Comparison of ENCODE assay signal across 9 cellular contexts in genomic region chr2:157438907-157439791, GRCh38. TPM values are rescaled to one million over a fixed set of nuclear protein-coding genes. Genes with fewer than 3 reads are reported as not detected.
DNase-seq lines count a peak whose midpoint lies in the region; ATAC-seq, FAIRE-seq and TF ChIP-seq lines count a peak whose summit lies in the region.
"Had no signal": no experiment of that assay in that cellular context is flagged by ENCODE, and none has a peak within 500 bp of the region (broad histone marks: within the 10 kb centered on the region; RNA-seq: fewer than 3 reads in every experiment).

No MANE protein-coding gene starts in this region.

- CTCF ChIA-PET in activated naive CD4-positive, alpha-beta T cell treated with anti-CD3 and anti-CD28 coated beads, Interleukin-2, amount 10 ng/mL, durations not matched to agents 7 days and 5 days (lab: Charles Lee), result interaction anchor here (0.8 to 2.7 kb wide), 9 partner anchors 15 to 112 kb away, joined by 3 to 14 read pairs (median 5); no protein-coding TSS in a partner anchor
- CTCF ChIA-PET in activated CD8-positive, alpha-beta T cell treated with anti-CD3 and anti-CD28 coated beads, Interleukin-2, amount 10 ng/mL, durations not matched to agents 7 days and 5 days (lab: Charles Lee), result interaction anchor here (0.7 to 7.6 kb wide), 25 partner anchors 7 to 138 kb away, joined by 3 to 73 read pairs (median 5); partner anchors contain the start of gene ERMN

- no peaks in the 10 kb centered on the region for H3K9me3 ChIP-seq in pancreas
- H3K9me3 ChIP-seq in psoas muscle, result no peaks in the 10 kb centered on the region
- H3K9me3 ChIP-seq: right lobe of liver had no signal

- H3K4me1 ChIP-seq in pancreas (peaks cover 5 to 18% (median 11%) of the 10 kb centered on the region in 3 donors), psoas muscle (no peaks in the 10 kb centered on the region)
- H3K4me1 ChIP-seq: right lobe of liver had no signal

- POLR2A ChIA-PET in activated CD8-positive, alpha-beta T cell treated with anti-CD3 and anti-CD28 coated beads, Interleukin-2, amount 10 ng/mL, durations not matched to agents 7 days and 5 days (lab: Charles Lee), result interaction anchor here (0.6 to 14.3 kb wide), 25 partner anchors 8 to 1120 kb away, joined by 3 to 258 read pairs (median 5); partner anchors contain the start of gene ERMN

- TF ChIP-seq CTCF in pancreas (IDR thresholded peaks at IDR 0.05) (no peak), psoas muscle (IDR thresholded peaks at IDR 0.05) (no peak)

- H3K27me3 Mint-ChIP-seq in activated naive CD4-positive, alpha-beta T cell treated with anti-CD3 and anti-CD28 coated beads, Interleukin-2, amount 10 ng/mL, durations not matched to agents 7 days and 5 days, result no peaks in the 10 kb centered on the region
- no peaks in the 10 kb centered on the region for H3K27me3 Mint-ChIP-seq in activated CD8-positive, alpha-beta T cell treated with anti-CD3 and anti-CD28 coated beads, Interleukin-2, amount 10 ng/mL, durations not matched to agents 7 days and 5 days (ENCODE audit: low read depth)

- intact Hi-C loops in pancreas (cut with DNase I), result no loop called here
- intact Hi-C loops in psoas muscle (cut with DNase I), result no loop called here

- ATAC-seq in HG03432 (IDR thresholded peaks at IDR 0.05; ENCODE audit: unreplicated experiment) (peak; percentile 9), pancreas (peak; percentile 15 to 66 (median 26)), psoas muscle (no peak), GM21515 (IDR thresholded peaks at IDR 0.05; ENCODE audit: unreplicated experiment) (no peak)
- peak; percentile 9 for ATAC-seq in activated CD8-positive, alpha-beta T cell treated with anti-CD3 and anti-CD28 coated beads, Interleukin-2, amount 10 ng/mL, durations not matched to agents 7 days and 5 days

- peak; percentile 43 for DNase-seq in activated naive CD4-positive, alpha-beta T cell treated with anti-CD3 and anti-CD28 coated beads, Interleukin-2, amount 10 ng/mL, durations not matched to agents 7 days and 5 days
- DNase-seq in activated naive CD4-positive, alpha-beta T cell treated with anti-CD3 and anti-CD28 coated beads, Interleukin-2, amount 50 U/mL, for 16 hours, result no peak
- DNase-seq in activated CD8-positive, alpha-beta T cell treated with anti-CD3 and anti-CD28 coated beads, Interleukin-2, amount 10 ng/mL, durations not matched to agents 7 days and 5 days, result peak; percentile 53
- DNase-seq in pancreas, result no peak
- DNase-seq in psoas muscle, result no peak
- DNase-seq in cerebellar nuclear complex (lab: John Stamatoyannopoulos, UW), result no peak
- DNase-seq: right lobe of liver had no signal

- no peak for FAIRE-seq in pancreas (lab: Jason Lieb, UNC)

- H3K4me3 ChIP-seq in pancreas (peak overlapping the region in 1 of 4 donors; percentile 3), psoas muscle (no peak overlapping the region)

- H3K27ac Mint-ChIP-seq in activated naive CD4-positive, alpha-beta T cell treated with anti-CD3 and anti-CD28 coated beads, Interleukin-2, amount 10 ng/mL, durations not matched to agents 7 days and 5 days, result peak overlapping the region; percentile 99
- H3K27ac Mint-ChIP-seq in activated CD8-positive, alpha-beta T cell treated with anti-CD3 and anti-CD28 coated beads, Interleukin-2, amount 10 ng/mL, durations not matched to agents 7 days and 5 days, result peak overlapping the region; percentile 92

- H3K36me3 Mint-ChIP-seq in activated naive CD4-positive, alpha-beta T cell treated with anti-CD3 and anti-CD28 coated beads, Interleukin-2, amount 10 ng/mL, durations not matched to agents 7 days and 5 days, result peaks cover 89% of the 10 kb centered on the region
- peaks cover 90% of the 10 kb centered on the region for H3K36me3 Mint-ChIP-seq in activated CD8-positive, alpha-beta T cell treated with anti-CD3 and anti-CD28 coated beads, Interleukin-2, amount 10 ng/mL, durations not matched to agents 7 days and 5 days (ENCODE audit: low read depth)

- WGBS in pancreas, 2 donors, result 14 to 16% methylated on average over 11 of the region's 11 CpGs
- WGBS in psoas muscle, 3 donors, result 26 to 33% (median 29%) methylated on average over 11 of the region's 11 CpGs

- H3K27me3 ChIP-seq in pancreas (no peaks in the 10 kb centered on the region), psoas muscle (ENCODE audit: insufficient read depth in 3 of 3, low read length in 2 of 3) (no peaks in the 10 kb centered on the region)
- H3K27me3 ChIP-seq: right lobe of liver had no signal

- no peaks in the 10 kb centered on the region for H3K9me3 Mint-ChIP-seq in activated naive CD4-positive, alpha-beta T cell treated with anti-CD3 and anti-CD28 coated beads, Interleukin-2, amount 10 ng/mL, durations not matched to agents 7 days and 5 days
- H3K9me3 Mint-ChIP-seq in activated CD8-positive, alpha-beta T cell treated with anti-CD3 and anti-CD28 coated beads, Interleukin-2, amount 10 ng/mL, durations not matched to agents 7 days and 5 days (ENCODE audit: insufficient read depth), result no peaks in the 10 kb centered on the region

- peak overlapping the region in 1 of 4 donors; percentile 60 for H3K27ac ChIP-seq in pancreas
- H3K27ac ChIP-seq in psoas muscle, result no peak overlapping the region
- H3K27ac ChIP-seq: right lobe of liver had no signal

- H3K36me3 ChIP-seq in pancreas (no peaks in the 10 kb centered on the region), psoas muscle (ENCODE audit: insufficient read depth in 1 of 2, low read depth in 1 of 2) (no peaks in the 10 kb centered on the region)
- H3K36me3 ChIP-seq: right lobe of liver had no signal

- peaks cover 22% of the 10 kb centered on the region for H3K4me1 Mint-ChIP-seq in activated naive CD4-positive, alpha-beta T cell treated with anti-CD3 and anti-CD28 coated beads, Interleukin-2, amount 10 ng/mL, durations not matched to agents 7 days and 5 days
- H3K4me1 Mint-ChIP-seq in activated CD8-positive, alpha-beta T cell treated with anti-CD3 and anti-CD28 coated beads, Interleukin-2, amount 10 ng/mL, durations not matched to agents 7 days and 5 days (ENCODE audit: low read depth), result peaks cover 23% of the 10 kb centered on the region

- peak overlapping the region; percentile 97 for H3K4me3 Mint-ChIP-seq in activated naive CD4-positive, alpha-beta T cell treated with anti-CD3 and anti-CD28 coated beads, Interleukin-2, amount 10 ng/mL, durations not matched to agents 7 days and 5 days
- peak overlapping the region; percentile 94 for H3K4me3 Mint-ChIP-seq in activated CD8-positive, alpha-beta T cell treated with anti-CD3 and anti-CD28 coated beads, Interleukin-2, amount 10 ng/mL, durations not matched to agents 7 days and 5 days

RNA-seq across cellular contexts. Expression of gene CYTIP, which starts 4.7 kb away (rescaled TPM):
- 100 to 1,000 TPM; 222 to 227 TPM for total RNA-seq in activated CD8-positive, alpha-beta T cell treated with anti-CD3 and anti-CD28 coated beads, Interleukin-2, amount 10 ng/mL, durations not matched to agents 7 days and 5 days
- 1 to 10 TPM; 1.2 to 6.4 (median 4.1) TPM for total RNA-seq in pancreas
- under 1 TPM; 0.47 to 0.68 TPM for polyA plus RNA-seq in pancreas
- 1 to 10 TPM in 3 of 4 donors, under 1 TPM in 1; 0.48 to 2.3 (median 1.1) TPM for total RNA-seq in psoas muscle
- under 1 TPM; 0.21 to 0.43 (median 0.35) TPM for polyA plus RNA-seq in psoas muscle

Comparison
In these comparisons a context has a peak if more than half of its experiments do, and no peak if none do; other contexts are left out.
1. DNase-seq: peak in activated naive CD4-positive, alpha-beta T cell treated with anti-CD3 and anti-CD28 coated beads, Interleukin-2, amount 10 ng/mL, durations not matched to agents 7 days and 5 days (single experiment) and activated CD8-positive, alpha-beta T cell treated with anti-CD3 and anti-CD28 coated beads, Interleukin-2, amount 10 ng/mL, durations not matched to agents 7 days and 5 days (single experiment); none in activated naive CD4-positive, alpha-beta T cell treated with anti-CD3 and anti-CD28 coated beads, Interleukin-2, amount 50 U/mL, for 16 hours (single experiment), pancreas (0 of 6), psoas muscle (0 of 2) and cerebellar nuclear complex (0 of 2).
2. ATAC-seq: peak in HG03432 (single experiment), activated CD8-positive, alpha-beta T cell treated with anti-CD3 and anti-CD28 coated beads, Interleukin-2, amount 10 ng/mL, durations not matched to agents 7 days and 5 days (single experiment) and pancreas (4 of 4); none in psoas muscle (0 of 4) and GM21515 (single experiment).
3. RNA of gene CYTIP, which starts 4.7 kb away (total RNA-seq): 222 to 227 TPM in activated CD8-positive, alpha-beta T cell treated with anti-CD3 and anti-CD28 coated beads, Interleukin-2, amount 10 ng/mL, durations not matched to agents 7 days and 5 days; 1.2 to 6.4 TPM in pancreas and 0.48 to 2.3 TPM in psoas muscle; every median in the first group is over 10 times any median in the second.